Comparison of ENCODE assay signal across 8 cellular contexts in genomic region chr11:18012906-18013781, GRCh38.
DNase-seq lines count a peak whose midpoint lies in the region; ATAC-seq and TF ChIP-seq lines count a peak whose summit lies in the region.

SERGEF (minus strand) TSS chr11:18013047; CDS start chr11:18013010, 37 bp downstream.

- no peaks in the 10 kb centered on the region for H3K9me3 ChIP-seq in muscle layer of colon (ENCODE audit: low read length)

- peak within 1 kb of the TSS; percentile 78 to 83 for H3K4me3 ChIP-seq in muscle layer of colon (ENCODE audit: low read depth in 1 of 2, low read length in 2 of 2)

- ATAC-seq in GM21619 (IDR thresholded peaks at IDR 0.05; ENCODE audit: unreplicated experiment), result peak; percentile 90

- H3K4me1 ChIP-seq in muscle layer of colon (ENCODE audit: insufficient read depth, low read length), result peaks cover 5% of the 10 kb centered on the region

- peak within 1 kb of the TSS; percentile 41 for H3K9ac ChIP-seq in muscle layer of colon (ENCODE audit: low read length)

- no peaks in the 10 kb centered on the region for H3K36me3 ChIP-seq in muscle layer of colon (ENCODE audit: insufficient read depth, low read length)

- H3K27me3 ChIP-seq in muscle layer of colon (ENCODE audit: control insufficient read depth in 1 of 2, insufficient read depth in 2 of 2, low read length in 2 of 2), result no peaks in the 10 kb centered on the region

- DNase-seq in DMS153 (lab: John Stamatoyannopoulos, UW) (peak; percentile 93), OCI-M2 (lab: John Stamatoyannopoulos, UW; ENCODE audit: unreplicated experiment) (peak; percentile 62), activated T-cell treated with anti-CD3 and anti-CD28 coated beads for 4 hours (peak; percentile 83), erythroblast (lab: John Stamatoyannopoulos, UW) (peak; percentile 93 to 95)
- peak; percentile 83 for DNase-seq in stimulated activated CD8-positive, alpha-beta memory T cell treated with anti-CD3 and anti-CD28 coated beads, Interleukin-7, amount 100 ng/mL, for 24 hours (ENCODE audit: low read depth)

- TF ChIP-seq EP300 in Ishikawa (IDR thresholded peaks at IDR 0.05; ENCODE audit: borderline replicate concordance), result no peak

- TF ChIP-seq POLR2A in erythroblast (IDR thresholded peaks at IDR 0.05; ENCODE audit: low read length), result peak; percentile 95

- peak within 1 kb of the TSS; percentile 85 for H3K27ac ChIP-seq in muscle layer of colon (ENCODE audit: low read depth, low read length)

- no peak for TF ChIP-seq RAD21 in Ishikawa (IDR thresholded peaks at IDR 0.05; ENCODE audit: low read depth)

TF ChIP-seq in Ishikawa, 13 proteins besides CTCF, POLR2A, EP300 and RAD21:
- TF ChIP-seq CREB1 (IDR thresholded peaks at IDR 0.05; ENCODE audit: low read depth) (no peak), FOXM1 (IDR thresholded peaks at IDR 0.05; ENCODE audit: borderline replicate concordance, low read depth) (no peak), YY1 (IDR thresholded peaks at IDR 0.05; ENCODE audit: low read depth) (no peak), NFIC (IDR thresholded peaks at IDR 0.05) (0 out of 2 replicates have a peak, but pooled peaks have one; percentile 31), CEBPB (IDR thresholded peaks at IDR 0.05) (no peak), MAX (IDR thresholded peaks at IDR 0.05) (peak; percentile 93), TCF12 (IDR thresholded peaks at IDR 0.05; ENCODE audit: low read depth) (no peak; the same call in 1 of the 2 replicates), EGR1 (IDR thresholded peaks at IDR 0.05) (peak; percentile 67), USF1 (IDR thresholded peaks at IDR 0.05) (peak; percentile 12; the same call in 1 of the 2 replicates), REST (IDR thresholded peaks at IDR 0.05; ENCODE audit: low read depth) (no peak), ZBTB7A (IDR thresholded peaks at IDR 0.05; ENCODE audit: low read depth) (peak; percentile 18; the same call in 1 of the 2 replicates), TEAD4 (IDR thresholded peaks at IDR 0.05) (no peak), TAF1 (IDR thresholded peaks at IDR 0.05; ENCODE audit: low read depth) (0 out of 2 replicates have a peak, but pooled peaks have one; percentile 10)

Comparison
In these comparisons a context has a peak if more than half of its experiments do, and no peak if none do; other contexts are left out.
1. Peak in every context shown above with its lines: DNase-seq, ATAC-seq, H3K4me3 ChIP-seq and H3K27ac ChIP-seq.